ENCODE assay signal across 8 cellular contexts in genomic region chr14:100246809-100247428, GRCh38. TPM values are rescaled to one million over a fixed set of nuclear protein-coding genes. Genes with fewer than 3 reads are reported as not detected.
DNase-seq lines count a peak whose midpoint lies in the region; ATAC-seq and TF ChIP-seq lines count a peak whose summit lies in the region.

No MANE protein-coding gene starts in this region.

- intact Hi-C loops in activated T-helper 1 cell treated with anti-CD3 and anti-CD28 coated beads, Interleukin-12 subunit alpha, Interleukin-12 subunit beta, Interleukin-2, Interleukin-4 antibody, amounts not matched to agents 30 ng/mL and 10 ng/mL and 1 ng/mL, durations not matched to agents 14 hours and 24 hours and 36 hours (cut with micrococcal nuclease) = loop anchor here (2.0 kb wide), 1 partner anchor 14 kb away; no protein-coding TSS in a partner anchor
- intact Hi-C loops in left ventricle myocardium inferior (cut with micrococcal nuclease) = no loop called here
- intact Hi-C loops in gastrocnemius medialis (cut with DNase I; ENCODE audit: low total_unique reads) = no loop called here

- H3K27me3 ChIP-seq in left ventricle myocardium inferior (ENCODE audit: low read depth) (no peaks in the 10 kb centered on the region), gastrocnemius medialis (no peaks in the 10 kb centered on the region)

- no peaks in the 10 kb centered on the region for H3K9me3 Mint-ChIP-seq in activated T-helper 1 cell treated with anti-CD3 and anti-CD28 coated beads, Interleukin-12 subunit alpha, Interleukin-12 subunit beta, Interleukin-2, Interleukin-4 antibody, amounts not matched to agents 30 ng/mL and 10 ng/mL and 1 ng/mL, durations not matched to agents 14 hours and 24 hours and 36 hours

- H3K4me3 Mint-ChIP-seq in activated T-helper 1 cell treated with anti-CD3 and anti-CD28 coated beads, Interleukin-12 subunit alpha, Interleukin-12 subunit beta, Interleukin-2, Interleukin-4 antibody, amounts not matched to agents 30 ng/mL and 10 ng/mL and 1 ng/mL, durations not matched to agents 14 hours and 24 hours and 36 hours = no peak overlapping the region

- H3K27ac ChIP-seq in left ventricle myocardium inferior (replicated peaks) = peak overlapping the region; percentile 28
- peak overlapping the region in 1 of 4 donors; percentile 32 for H3K27ac ChIP-seq in gastrocnemius medialis

- ATAC-seq in gastrocnemius medialis (peak; percentile 56 to 66), GM18870 (IDR thresholded peaks at IDR 0.05; ENCODE audit: unreplicated experiment) (no peak)

- H3K4me1 ChIP-seq in left ventricle myocardium inferior (peaks cover 92% of the 10 kb centered on the region), gastrocnemius medialis (peaks cover 60 to 62% of the 10 kb centered on the region in 2 donors)

- DNase-seq in AG08395 (ENCODE audit: low spot score) (peak; percentile 56), NCI-H2196 (lab: John Stamatoyannopoulos, UW; ENCODE audit: unreplicated experiment) (peak; percentile 47), left ventricle myocardium inferior (no peak), gastrocnemius medialis (no peak), T-helper 9 cell (no peak)
- DNase-seq in activated T-helper 1 cell treated with anti-CD3 and anti-CD28 coated beads, Interleukin-12 subunit alpha, Interleukin-12 subunit beta, Interleukin-2, Interleukin-4 antibody, amounts not matched to agents 30 ng/mL and 10 ng/mL and 1 ng/mL, durations not matched to agents 14 hours and 24 hours and 36 hours (ENCODE audit: low spot score) = no peak

- H3K4me3 ChIP-seq in left ventricle myocardium inferior (no peak overlapping the region), gastrocnemius medialis (no peak overlapping the region)

- H3K4me1 Mint-ChIP-seq in activated T-helper 1 cell treated with anti-CD3 and anti-CD28 coated beads, Interleukin-12 subunit alpha, Interleukin-12 subunit beta, Interleukin-2, Interleukin-4 antibody, amounts not matched to agents 30 ng/mL and 10 ng/mL and 1 ng/mL, durations not matched to agents 14 hours and 24 hours and 36 hours (ENCODE audit: low read depth) = peaks cover 49% of the 10 kb centered on the region

- H3K36me3 Mint-ChIP-seq in activated T-helper 1 cell treated with anti-CD3 and anti-CD28 coated beads, Interleukin-12 subunit alpha, Interleukin-12 subunit beta, Interleukin-2, Interleukin-4 antibody, amounts not matched to agents 30 ng/mL and 10 ng/mL and 1 ng/mL, durations not matched to agents 14 hours and 24 hours and 36 hours (ENCODE audit: low read depth) = peaks cover 13% of the 10 kb centered on the region

- H3K36me3 ChIP-seq in left ventricle myocardium inferior = no peaks in the 10 kb centered on the region
- H3K36me3 ChIP-seq in gastrocnemius medialis = no peaks in the 10 kb centered on the region

- no peak for TF ChIP-seq POLR2A in gastrocnemius medialis (IDR thresholded peaks at IDR 0.05)

- H3K27me3 Mint-ChIP-seq in activated T-helper 1 cell treated with anti-CD3 and anti-CD28 coated beads, Interleukin-12 subunit alpha, Interleukin-12 subunit beta, Interleukin-2, Interleukin-4 antibody, amounts not matched to agents 30 ng/mL and 10 ng/mL and 1 ng/mL, durations not matched to agents 14 hours and 24 hours and 36 hours (ENCODE audit: insufficient read depth) = no peaks in the 10 kb centered on the region

- H3K27ac Mint-ChIP-seq in activated T-helper 1 cell treated with anti-CD3 and anti-CD28 coated beads, Interleukin-12 subunit alpha, Interleukin-12 subunit beta, Interleukin-2, Interleukin-4 antibody, amounts not matched to agents 30 ng/mL and 10 ng/mL and 1 ng/mL, durations not matched to agents 14 hours and 24 hours and 36 hours = peak overlapping the region; percentile 27

- in situ Hi-C loops in gastrocnemius medialis (cut with MboI; ENCODE audit: low sequenced_read_pairs in 4 of 4) = no loop called here

- TF ChIP-seq CTCF in GM12872 (IDR thresholded peaks at IDR 0.05; ENCODE audit: insufficient read depth, low read depth, low read length) (peak; percentile 56), left ventricle myocardium inferior (IDR thresholded peaks at IDR 0.05; ENCODE audit: borderline replicate concordance) (peak; percentile 67), gastrocnemius medialis (IDR thresholded peaks at IDR 0.05 in 4 of 5, conservative IDR thresholded peaks at IDR 0.05 in 1 of 5) (peak in 4 of 5 experiments; percentile 17 to 67 (median 42))

- H3K9me3 ChIP-seq in left ventricle myocardium inferior (replicated peaks) (no peaks in the 10 kb centered on the region), gastrocnemius medialis (no peaks in the 10 kb centered on the region)

RNA-seq across cellular contexts. Expression of gene YY1, which starts 8.0 kb away (rescaled TPM):
- 109 and 110 TPM in 2 replicates for total RNA-seq in activated T-helper 1 cell treated with anti-CD3 and anti-CD28 coated beads, Interleukin-12 subunit alpha, Interleukin-12 subunit beta, Interleukin-2, Interleukin-4 antibody, amounts not matched to agents 30 ng/mL and 10 ng/mL and 1 ng/mL, durations not matched to agents 14 hours and 24 hours and 36 hours
- total RNA-seq in left ventricle myocardium inferior (44.7 TPM), gastrocnemius medialis (10 to 100 TPM; 39.3 to 48.7 (median 43.7) TPM)

RNA-seq across cellular contexts. Expression of gene SLC25A29, which starts 59.3 kb away (rescaled TPM):
- total RNA-seq in activated T-helper 1 cell treated with anti-CD3 and anti-CD28 coated beads, Interleukin-12 subunit alpha, Interleukin-12 subunit beta, Interleukin-2, Interleukin-4 antibody, amounts not matched to agents 30 ng/mL and 10 ng/mL and 1 ng/mL, durations not matched to agents 14 hours and 24 hours and 36 hours = 15.9 and 19.1 TPM in 2 replicates
- total RNA-seq in left ventricle myocardium inferior (24.5 TPM), gastrocnemius medialis (10 to 100 TPM in 2 of 4 donors, 1 to 10 TPM in 2; 9.0 to 17.4 (median 13.4) TPM)

Comparison
In these comparisons a context has a peak if more than half of its experiments do, and no peak if none do; other contexts are left out.
1. DNase-seq: peak in AG08395 (single experiment) and NCI-H2196 (single experiment); none in activated T-helper 1 cell treated with anti-CD3 and anti-CD28 coated beads, Interleukin-12 subunit alpha, Interleukin-12 subunit beta, Interleukin-2, Interleukin-4 antibody, amounts not matched to agents 30 ng/mL and 10 ng/mL and 1 ng/mL, durations not matched to agents 14 hours and 24 hours and 36 hours (single experiment), left ventricle myocardium inferior (single experiment), gastrocnemius medialis (0 of 2) and T-helper 9 cell (single experiment).
2. Peak in every context shown above with its lines, with median percentiles within 50 percentile points of each other: CTCF ChIP-seq.